In genomic region chr17:63240106-63240505, GRCh38 we compare ENCODE assay signal across 23 cellular contexts.
"Had no signal": no experiment of that assay in that cellular context is flagged by ENCODE, and none has a peak within 500 bp of the region (broad histone marks: within the 10 kb centered on the region; RNA-seq: fewer than 3 reads in every experiment).

No MANE protein-coding gene starts in this region.

- H3K36me3 ChIP-seq: colonic mucosa, ovary, right lobe of liver, thyroid gland, vagina had no signal

- H3K4me1 ChIP-seq: colonic mucosa, esophagus muscularis mucosa, foreskin keratinocyte, heart left ventricle, right lobe of liver, thyroid gland, vagina had no signal

- ATAC-seq: foreskin keratinocyte; heart left ventricle; left lobe of liver; naive thymus-derived CD8-positive, alpha-beta T cell; right lobe of liver; stimulated activated naive B cell treated with anti-CD40 and anti-IgM and Interleukin-4, amounts not matched to agents 10 μg/mL and 1 μg/mL and 100 μg/mL, for 72 hours; stimulated activated naive CD8-positive, alpha-beta T cell treated with anti-CD3 and anti-CD28 coated beads, Interleukin-15, amount 100 ng/mL, for 72 hours had no signal

- H3K4me3 ChIP-seq: colonic mucosa, esophagus muscularis mucosa, heart left ventricle, hepatocyte, lung, ovary, right lobe of liver, thyroid gland, vagina had no signal

- DNase-seq: colonic mucosa; dermis blood vessel endothelial cell; effector memory CD4-positive, alpha-beta T cell; foreskin keratinocyte; heart left ventricle; kidney; mesenchymal stem cell; naive thymus-derived CD8-positive, alpha-beta T cell; occipital lobe; ovary; right lobe of liver; small intestine; stimulated activated CD4-positive, alpha-beta T cell treated with anti-CD3 and anti-CD28 coated beads, Interleukin-15, amount 100 ng/mL, for 24 hours; stimulated activated CD4-positive, alpha-beta T cell treated with anti-CD3 and anti-CD28 coated beads, Interleukin-2, amount 100 ng/mL, for 48 hours; stimulated activated naive B cell treated with anti-CD40 and anti-IgM and Interleukin-4, amounts not matched to agents 10 μg/mL and 1 μg/mL and 100 μg/mL, for 72 hours; stimulated activated naive CD8-positive, alpha-beta T cell treated with anti-CD3 and anti-CD28 coated beads, Interleukin-15, amount 100 ng/mL, for 72 hours; thyroid gland; trophoblast cell had no signal

- H3K9me3 ChIP-seq: colonic mucosa, ovary, thyroid gland, vagina had no signal
